1 cellular context compared by ENCODE assay signal in genomic region chr1:6917067-6917466, GRCh38.
TF ChIP-seq lines count a peak whose summit lies in the region.

No MANE protein-coding gene starts in this region.

TF ChIP-seq in HCT116, 20 proteins besides CTCF, POLR2A, EP300 and RAD21:
- TF ChIP-seq, protein P1, sequence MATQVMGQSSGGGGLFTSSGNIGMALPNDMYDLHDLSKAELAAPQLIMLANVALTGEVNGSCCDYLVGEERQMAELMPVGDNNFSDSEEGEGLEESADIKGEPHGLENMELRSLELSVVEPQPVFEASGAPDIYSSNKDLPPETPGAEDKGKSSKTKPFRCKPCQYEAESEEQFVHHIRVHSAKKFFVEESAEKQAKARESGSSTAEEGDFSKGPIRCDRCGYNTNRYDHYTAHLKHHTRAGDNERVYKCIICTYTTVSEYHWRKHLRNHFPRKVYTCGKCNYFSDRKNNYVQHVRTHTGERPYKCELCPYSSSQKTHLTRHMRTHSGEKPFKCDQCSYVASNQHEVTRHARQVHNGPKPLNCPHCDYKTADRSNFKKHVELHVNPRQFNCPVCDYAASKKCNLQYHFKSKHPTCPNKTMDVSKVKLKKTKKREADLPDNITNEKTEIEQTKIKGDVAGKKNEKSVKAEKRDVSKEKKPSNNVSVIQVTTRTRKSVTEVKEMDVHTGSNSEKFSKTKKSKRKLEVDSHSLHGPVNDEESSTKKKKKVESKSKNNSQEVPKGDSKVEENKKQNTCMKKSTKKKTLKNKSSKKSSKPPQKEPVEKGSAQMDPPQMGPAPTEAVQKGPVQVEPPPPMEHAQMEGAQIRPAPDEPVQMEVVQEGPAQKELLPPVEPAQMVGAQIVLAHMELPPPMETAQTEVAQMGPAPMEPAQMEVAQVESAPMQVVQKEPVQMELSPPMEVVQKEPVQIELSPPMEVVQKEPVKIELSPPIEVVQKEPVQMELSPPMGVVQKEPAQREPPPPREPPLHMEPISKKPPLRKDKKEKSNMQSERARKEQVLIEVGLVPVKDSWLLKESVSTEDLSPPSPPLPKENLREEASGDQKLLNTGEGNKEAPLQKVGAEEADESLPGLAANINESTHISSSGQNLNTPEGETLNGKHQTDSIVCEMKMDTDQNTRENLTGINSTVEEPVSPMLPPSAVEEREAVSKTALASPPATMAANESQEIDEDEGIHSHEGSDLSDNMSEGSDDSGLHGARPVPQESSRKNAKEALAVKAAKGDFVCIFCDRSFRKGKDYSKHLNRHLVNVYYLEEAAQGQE (IDR thresholded peaks at IDR 0.05; ENCODE audit: low read depth) = no peak
- TF ChIP-seq YY1 (IDR thresholded peaks at IDR 0.05; ENCODE audit: extremely low read depth, insufficient replicate concordance, low read depth, low read length) = no peak
- TF ChIP-seq SP1 (IDR thresholded peaks at IDR 0.05; ENCODE audit: low read depth) = no peak
- TF ChIP-seq ELF1 (IDR thresholded peaks at IDR 0.05; ENCODE audit: borderline replicate concordance, low read depth) = no peak
